23 cellular contexts compared by ENCODE assay signal in genomic region chr6:32662099-32662498, GRCh38. TPM values are rescaled to one million over a fixed set of nuclear protein-coding genes. Genes with fewer than 3 reads are reported as not detected.
"Had no signal": no experiment of that assay in that cellular context is flagged by ENCODE, and none has a peak within 500 bp of the region (broad histone marks: within the 10 kb centered on the region; RNA-seq: fewer than 3 reads in every experiment).

No MANE protein-coding gene starts in this region.

- H3K27me3 ChIP-seq: MG63 had no signal

- H3K4me3 ChIP-seq: MG63, SJSA1, SK-N-MC had no signal

- H3K4me1 ChIP-seq: SJSA1 had no signal

- DNase-seq: Karpas-422, KG1, MG63, NCI-H1092, NCI-H1105 treated with DMSO at 0.1 percent for 48 hours, NCI-H1417 treated with DMSO at 0.1 percent for 48 hours, NCI-H146, NCI-H1694 treated with DMSO at 0.1 percent for 48 hours, NCI-H1930, NCI-H2081, NCI-H2107, NCI-H226, NCI-H446, NCI-H510A, NCI-H524 treated with DMSO at 0.1 percent for 48 hours, NCI-H69, NCI-H774, Right ventricle myocardium superior, RPMI8226, SIG-M5 had no signal

- H3K27ac ChIP-seq: SJSA1, SK-N-MC had no signal

RNA-seq across cellular contexts. Expression of gene HLA-DQB1, which starts 4.4 kb away (rescaled TPM):
- total RNA-seq: HT-29, SJSA1 had no signal

RNA-seq across cellular contexts. Expression of gene HLA-DQA1, which starts 24.9 kb away (rescaled TPM):
- total RNA-seq: HT-29, SJSA1 had no signal
